Comparison of ENCODE assay signal across 8 cellular contexts in genomic region chr3:197627160-197627771, GRCh38.
DNase-seq lines count a peak whose midpoint lies in the region; ATAC-seq and TF ChIP-seq lines count a peak whose summit lies in the region.
"Not testable (repeated sequence)": the region's sequence is repeated elsewhere in the genome, so short reads cannot be mapped to it uniquely, and the experiment has no call there.

No MANE protein-coding gene starts in this region.

- not testable (repeated sequence) for H2AFZ ChIP-seq in OCI-LY3 (ENCODE audit: low read depth, low read length)

- TF ChIP-seq POLR2A in spleen (IDR thresholded peaks at IDR 0.05): not testable (repeated sequence)

- H3K9ac ChIP-seq in OCI-LY3 (ENCODE audit: low read length): not testable (repeated sequence)

- intact Hi-C loops in CD14-positive monocyte (cut with micrococcal nuclease); spleen (cut with DNase I; ENCODE audit: low total_unique reads): not testable (repeated sequence)

- peak overlapping the region in 2 of 7 donors; percentile 53 to 61 for H3K27ac Mint-ChIP-seq in CD14-positive monocyte
- H3K27ac Mint-ChIP-seq in activated naive CD8-positive, alpha-beta T cell: peak overlapping the region; percentile 72

- WGBS in mesodermal cell (ENCODE audit: insufficient coverage in 2 of 2), 2 experiments: 0% methylated on average over 5 to 10 of the region's 67 CpGs
- 0 to 1% (median 0%) methylated on average over 1 to 37 of the region's 67 CpGs; no CpG with 5 or more reads in 1 of the 5 donors for WGBS in spleen, 5 donors

- not testable (repeated sequence) for H3K27me3 Mint-ChIP-seq in CD14-positive monocyte (ENCODE audit: low read depth in 3 of 3); activated naive CD8-positive, alpha-beta T cell

- not testable (repeated sequence) for H4K20me1 ChIP-seq in OCI-LY3 (ENCODE audit: insufficient read depth, low read length)

- H3K4me2 ChIP-seq in OCI-LY3 (ENCODE audit: low read length): not testable (repeated sequence)

- not testable (repeated sequence) for H3K27ac ChIP-seq in OCI-LY3 (ENCODE audit: low read length); mesodermal cell (ENCODE audit: low read depth, low read length, severe bottlenecking)
- H3K27ac ChIP-seq in spleen: peak overlapping the region; percentile 78 to 89 (median 86)

- not testable (repeated sequence) for H3K9me3 Mint-ChIP-seq in CD14-positive monocyte; activated naive CD8-positive, alpha-beta T cell (ENCODE audit: low read depth)

- not testable (repeated sequence) for H3K36me3 Mint-ChIP-seq in CD14-positive monocyte; activated naive CD8-positive, alpha-beta T cell

- ATAC-seq in GM21360 (IDR thresholded peaks at IDR 0.05; ENCODE audit: unreplicated experiment) (peak; percentile 40), HG03039 (IDR thresholded peaks at IDR 0.05; ENCODE audit: unreplicated experiment) (peak; percentile 27)

- not testable (repeated sequence) for H3K4me1 ChIP-seq in OCI-LY3 (ENCODE audit: low read length); mesodermal cell (ENCODE audit: control insufficient read depth, insufficient read depth, low read length, poor library complexity, severe bottlenecking)
- peaks cover 0 to 26% (median 8%) of the 10 kb centered on the region in 6 donors for H3K4me1 ChIP-seq in spleen

- DNase-seq in CD14-positive monocyte (ENCODE audit: low spot score); fibroblast of mammary gland (ENCODE audit: low read depth); spleen: not testable (repeated sequence)

- not testable (repeated sequence) for TF ChIP-seq CTCF in CD14-positive monocyte (IDR thresholded peaks at IDR 0.05); OCI-LY3 (IDR thresholded peaks at IDR 0.05; ENCODE audit: low read depth, low read length); fibroblast of mammary gland (conservative IDR thresholded peaks at IDR 0.05; ENCODE audit: control insufficient read depth, insufficient read depth, low read depth, low read length); spleen (IDR thresholded peaks at IDR 0.05 in 8 of 11, conservative IDR thresholded peaks at IDR 0.05 in 3 of 11)

- H3K79me2 ChIP-seq in OCI-LY3 (ENCODE audit: low read length): not testable (repeated sequence)

- H3K4me3 ChIP-seq in OCI-LY3 (ENCODE audit: low read length) (peak overlapping the region; percentile 82), fibroblast of mammary gland (ENCODE audit: control insufficient read depth, low read depth, low read length) (peak overlapping the region; percentile 55), mesodermal cell (ENCODE audit: extremely low read depth, insufficient read depth, low read length, poor library complexity, severe bottlenecking) (peak overlapping the region; percentile 53), spleen (peak overlapping the region; percentile 56 to 74 (median 70))

- not testable (repeated sequence) for H3K36me3 ChIP-seq in OCI-LY3 (replicated peaks; ENCODE audit: low read depth, low read length); mesodermal cell (ENCODE audit: control insufficient read depth, insufficient read depth, low read length); spleen

- not testable (repeated sequence) for H3K9me3 ChIP-seq in OCI-LY3 (ENCODE audit: insufficient read depth, low read length); mesodermal cell (ENCODE audit: control insufficient read depth, low read length); spleen

- not testable (repeated sequence) for H3K4me1 Mint-ChIP-seq in CD14-positive monocyte; activated naive CD8-positive, alpha-beta T cell (ENCODE audit: low read depth)

- not testable (repeated sequence) for H3K27me3 ChIP-seq in OCI-LY3 (ENCODE audit: low read depth, low read length); spleen (replicated peaks in 1 of 7)

- H3K4me3 Mint-ChIP-seq in CD14-positive monocyte: peak overlapping the region; percentile 76 to 87
- H3K4me3 Mint-ChIP-seq in activated naive CD8-positive, alpha-beta T cell: peak overlapping the region; percentile 78
